13 cellular contexts compared by ENCODE assay signal in the genomic region with DNA sequence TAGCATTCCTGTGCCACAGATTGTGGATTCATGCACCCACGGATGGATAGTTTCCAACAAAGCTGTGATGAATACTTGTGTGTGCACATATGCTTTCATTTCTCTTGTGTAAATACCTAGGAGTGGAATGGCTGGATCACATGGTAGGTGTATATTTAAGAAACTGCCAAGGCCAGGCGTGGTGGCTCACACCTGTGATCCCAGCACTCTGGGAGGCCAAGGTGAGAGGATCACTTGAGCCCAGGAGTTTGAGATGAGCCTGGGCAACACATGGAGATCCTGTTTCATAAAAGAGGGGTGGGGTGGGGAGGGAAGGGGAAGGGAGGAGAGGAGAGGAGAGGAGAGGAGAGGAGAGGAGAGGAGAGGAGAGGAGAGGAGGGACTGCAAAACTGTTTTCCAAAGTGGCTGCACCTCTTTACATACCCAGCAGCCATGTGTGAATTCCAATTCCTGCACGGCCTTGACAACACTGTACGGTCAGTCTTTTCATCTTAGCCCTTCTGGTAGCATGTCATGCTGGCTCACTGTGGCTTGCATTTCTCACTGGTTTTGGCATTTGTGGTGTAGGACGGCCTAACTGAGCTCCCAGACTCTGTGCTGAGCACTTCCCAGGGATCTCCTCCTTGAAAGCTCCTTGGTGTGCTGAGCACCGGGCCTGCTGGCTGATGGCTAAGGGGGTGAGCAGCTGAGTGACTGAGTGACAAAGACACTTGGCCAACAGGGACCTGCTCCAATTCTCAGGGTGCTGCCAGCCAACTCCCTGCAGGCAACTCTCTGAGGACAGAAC. TPM values are rescaled to one million over a fixed set of nuclear protein-coding genes. Genes with fewer than 3 reads are reported as not detected.
DNase-seq lines count a peak whose midpoint lies in the region; ATAC-seq lines count a peak whose summit lies in the region.
"Had no signal": no experiment of that assay in that cellular context is flagged by ENCODE, and none has a peak within 500 bp of the region (broad histone marks: within the 10 kb centered on the region; RNA-seq: fewer than 3 reads in every experiment).

No MANE protein-coding gene starts in this region.

- ATAC-seq in stimulated activated naive B cell treated with anti-CD40 and anti-IgM and Interleukin-4, amounts not matched to agents 10 μg/mL and 1 μg/mL and 100 μg/mL, for 72 hours (replicated peaks), result peak in 1 of 2 donors; percentile 7
- ATAC-seq in GM19328 (IDR thresholded peaks at IDR 0.05; ENCODE audit: unreplicated experiment), result no peak
- ATAC-seq: GM23338, K562, upper lobe of right lung had no signal

- H3K27me3 Mint-ChIP-seq in stimulated activated naive B cell treated with anti-CD40 and anti-IgM and Interleukin-4, amounts not matched to agents 10 μg/mL and 1 μg/mL and 100 μg/mL, for 72 hours, result no peaks in the 10 kb centered on the region

- H2AFZ ChIP-seq in GM23248, result no peak overlapping the region
- H2AFZ ChIP-seq: GM23338 had no signal

- no peaks in the 10 kb centered on the region for H3K79me2 ChIP-seq in GM23248 (ENCODE audit: insufficient read depth)

- H3K36me3 ChIP-seq in GM23248 (ENCODE audit: low read depth), result no peaks in the 10 kb centered on the region
- H3K36me3 ChIP-seq in MG63, result no peaks in the 10 kb centered on the region
- H3K36me3 ChIP-seq: cardiac muscle cell, upper lobe of right lung had no signal

- H3K4me1 ChIP-seq in GM23248 (ENCODE audit: insufficient read depth), result peaks cover 10% of the 10 kb centered on the region

- in situ Hi-C loops in GM23248 (cut with MboI), result no loop called here

- no peaks in the 10 kb centered on the region for H4K20me1 ChIP-seq in GM23248 (ENCODE audit: insufficient read depth)

- no peaks in the 10 kb centered on the region for H3K9me2 ChIP-seq in GM23248 (ENCODE audit: insufficient read depth)

- H3K27ac Mint-ChIP-seq in stimulated activated naive B cell treated with anti-CD40 and anti-IgM and Interleukin-4, amounts not matched to agents 10 μg/mL and 1 μg/mL and 100 μg/mL, for 72 hours, result peak overlapping the region; percentile 28
- H3K27ac Mint-ChIP-seq: GM23338 had no signal

- no peaks in the 10 kb centered on the region for H3K27me3 ChIP-seq in GM23248 (replicated peaks; ENCODE audit: insufficient read depth)
- H3K27me3 ChIP-seq in MG63, result no peaks in the 10 kb centered on the region
- H3K27me3 ChIP-seq: cardiac muscle cell, upper lobe of right lung had no signal

- H3K4me3 ChIP-seq in GM23248 (no peak overlapping the region), MG63 (no peak overlapping the region)
- H3K4me3 ChIP-seq: cardiac muscle cell, GM23338, K562, SK-N-MC, upper lobe of right lung had no signal

- H3K9ac ChIP-seq in GM23248, result no peak overlapping the region

- H3K4me2 ChIP-seq in GM23248 (ENCODE audit: unreplicated experiment), result no peak overlapping the region
- H3K4me2 ChIP-seq: GM23338 had no signal

- WGBS in GM23248 (ENCODE audit: low coverage in 1 of 2, low lambda C conversion rate in 2 of 2, missing lambda C conversion rate in 2 of 2), 2 experiments, result 55 to 56% methylated on average over 6 of the region's 6 CpGs

- H3K36me3 Mint-ChIP-seq in stimulated activated naive B cell treated with anti-CD40 and anti-IgM and Interleukin-4, amounts not matched to agents 10 μg/mL and 1 μg/mL and 100 μg/mL, for 72 hours, result peaks cover 27 to 48% of the 10 kb centered on the region in 2 donors

- H3K9me3 ChIP-seq in GM23248 (ENCODE audit: low read depth), result no peaks in the 10 kb centered on the region
- no peaks in the 10 kb centered on the region for H3K9me3 ChIP-seq in MG63
- H3K9me3 ChIP-seq: upper lobe of right lung had no signal

- H3F3A ChIP-seq in GM23248 (ENCODE audit: insufficient read depth), result peaks cover 4% of the 10 kb centered on the region; the same call in 1 of the 2 replicates

- no peak overlapping the region for H3K27ac ChIP-seq in GM23248
- H3K27ac ChIP-seq: cardiac muscle cell, SK-N-MC had no signal

- peak; percentile 47 for DNase-seq in GM23248
- peak in 29 of 56 donors; percentile 12 to 75 (median 39) for DNase-seq in amygdala (lab: John Stamatoyannopoulos, UW)
- peak in 31 of 51 donors; percentile 13 to 76 (median 34) for DNase-seq in hypothalamus (lab: John Stamatoyannopoulos, UW)
- no peak for DNase-seq in stimulated activated naive B cell treated with anti-CD40 and anti-IgM and Interleukin-4, amounts not matched to agents 10 μg/mL and 1 μg/mL and 100 μg/mL, for 72 hours
- DNase-seq in MG63, result no peak
- no peak for DNase-seq in NK-92 (lab: John Stamatoyannopoulos, UW; ENCODE audit: unreplicated experiment)
- DNase-seq: stimulated activated CD4-positive, alpha-beta T cell treated with anti-CD3 and anti-CD28 coated beads, Interleukin-1b, Interleukin-23, amount 100 ng/mL, for 48 hours; upper lobe of right lung had no signal

- no peak overlapping the region for H3K4me3 Mint-ChIP-seq in stimulated activated naive B cell treated with anti-CD40 and anti-IgM and Interleukin-4, amounts not matched to agents 10 μg/mL and 1 μg/mL and 100 μg/mL, for 72 hours
- H3K4me3 Mint-ChIP-seq: GM23338 had no signal

- peaks cover 0 to 2% of the 10 kb centered on the region in 2 donors for H3K9me3 Mint-ChIP-seq in stimulated activated naive B cell treated with anti-CD40 and anti-IgM and Interleukin-4, amounts not matched to agents 10 μg/mL and 1 μg/mL and 100 μg/mL, for 72 hours
- H3K9me3 Mint-ChIP-seq: GM23338 had no signal

- H3K4me1 Mint-ChIP-seq in stimulated activated naive B cell treated with anti-CD40 and anti-IgM and Interleukin-4, amounts not matched to agents 10 μg/mL and 1 μg/mL and 100 μg/mL, for 72 hours, result peaks cover 57 to 81% of the 10 kb centered on the region in 2 donors

RNA-seq across cellular contexts. Expression of a gene that starts 27.9 kb away (rescaled TPM):
- total RNA-seq in GM23248 (2014; rRNA removed; shearing (Covaris generic)), result 3.8 and 4.8 TPM in 2 replicates
- polyA plus RNA-seq in GM23248 (2016; fragmentation: Nextera tagmentation; extraction: Ambion mirVana), result 1.2 TPM in 2 replicates
- total RNA-seq in MG63 (2014; rRNA removed; shearing (Covaris generic); ENCODE audit: low replicate concordance), result 2.8 TPM in 2 replicates

RNA-seq across cellular contexts. Expression of a gene that starts 46.3 kb away (rescaled TPM):
- total RNA-seq in GM23248 (2014; rRNA removed; shearing (Covaris generic)), result 38.6 and 46.0 TPM in 2 replicates
- 48.7 and 48.9 TPM in 2 replicates for polyA plus RNA-seq in GM23248 (2016; fragmentation: Nextera tagmentation; extraction: Ambion mirVana)
- total RNA-seq in MG63 (2014; rRNA removed; shearing (Covaris generic); ENCODE audit: low replicate concordance), result 31.5 and 38.1 TPM in 2 replicates

Comparison
In these comparisons a context has a peak if more than half of its experiments do, and no peak if none do; other contexts are left out.
1. DNase-seq: peak in GM23248 (single experiment), amygdala (29 of 56) and hypothalamus (31 of 51); none in stimulated activated naive B cell treated with anti-CD40 and anti-IgM and Interleukin-4, amounts not matched to agents 10 μg/mL and 1 μg/mL and 100 μg/mL, for 72 hours (single experiment), MG63 (single experiment) and NK-92 (single experiment).